In genomic region chr5:91381774-91382492, GRCh38 we compare ENCODE assay signal across 8 cellular contexts. TPM values are rescaled to one million over a fixed set of nuclear protein-coding genes. Genes with fewer than 3 reads are reported as not detected.
DNase-seq lines count a peak whose midpoint lies in the region; ATAC-seq, FAIRE-seq and TF ChIP-seq lines count a peak whose summit lies in the region.

No MANE protein-coding gene starts in this region.

- TF ChIP-seq CTCF in D721Med (IDR thresholded peaks at IDR 0.05; ENCODE audit: insufficient read depth, missing control alignments) = no peak
- no peak for TF ChIP-seq CTCF in body of pancreas (IDR thresholded peaks at IDR 0.05)
- no peak for TF ChIP-seq CTCF in sigmoid colon (IDR thresholded peaks at IDR 0.05)

- WGBS in body of pancreas, 2 donors = 0% methylated on average over 11 of the region's 11 CpGs
- 0 to 1% methylated on average over 11 of the region's 11 CpGs for whole genome bisulfite sequencing in sigmoid colon, 2 donors

- TF ChIP-seq EP300 in sigmoid colon (IDR thresholded peaks at IDR 0.05) = peak in 2 of 4 donors; percentile 46 to 52

- ATAC-seq in body of pancreas (peak; percentile 38), HG02884 (IDR thresholded peaks at IDR 0.05; ENCODE audit: unreplicated experiment) (no peak)

- H3K4me3 ChIP-seq in HAP-1 (peak overlapping the region; percentile 63), body of pancreas (peak overlapping the region; percentile 42 to 62), iPS-11a (ENCODE audit: low read depth, low read length) (peak overlapping the region; percentile 80), sigmoid colon (peak overlapping the region; percentile 73 to 82 (median 82))

- H3K4me1 ChIP-seq in HAP-1 (peaks cover 10% of the 10 kb centered on the region), body of pancreas (peaks cover 30% of the 10 kb centered on the region), sigmoid colon (peaks cover 0 to 36% (median 30%) of the 10 kb centered on the region in 4 donors)

- TF ChIP-seq POLR2A in body of pancreas (IDR thresholded peaks at IDR 0.05) (no peak), sigmoid colon (IDR thresholded peaks at IDR 0.05) (no peak)

- DNase-seq in D721Med (ENCODE audit: insufficient read length, low spot score) (no peak), HAP-1 (ENCODE audit: low spot score in 2 of 2) (peak; percentile 90 to 93), NCI-H187 (lab: John Stamatoyannopoulos, UW) (peak; percentile 42 to 43), T-helper 9 cell (peak; percentile 69), body of pancreas (peak; percentile 82 to 91 (median 84)), sigmoid colon (peak; percentile 87)

- H3K36me3 ChIP-seq in HAP-1 (replicated peaks) = peaks cover 30% of the 10 kb centered on the region
- H3K36me3 ChIP-seq in body of pancreas (replicated peaks in 1 of 2; ENCODE audit: insufficient read depth in 1 of 2, low read depth in 2 of 2) = no peaks in the 10 kb centered on the region
- H3K36me3 ChIP-seq in sigmoid colon = peaks cover 0 to 13% (median 3%) of the 10 kb centered on the region in 4 donors

- H3K27me3 ChIP-seq in HAP-1 (ENCODE audit: low read depth) = no peaks in the 10 kb centered on the region
- no peaks in the 10 kb centered on the region for H3K27me3 ChIP-seq in body of pancreas
- no peaks in the 10 kb centered on the region for H3K27me3 ChIP-seq in sigmoid colon

- peak; percentile 75 for FAIRE-seq in D721Med (lab: Jason Lieb, UNC)

- no peaks in the 10 kb centered on the region for H3K9me3 ChIP-seq in HAP-1
- H3K9me3 ChIP-seq in body of pancreas = no peaks in the 10 kb centered on the region
- H3K9me3 ChIP-seq in sigmoid colon = no peaks in the 10 kb centered on the region

- in situ Hi-C loops in HAP-1 (cut with MboI; ENCODE audit: low sequenced_read_pairs) = loop anchor here (10.0 kb wide), 2 partner anchors 277 to 517 kb away; no protein-coding TSS in a partner anchor

- H3K27ac ChIP-seq in body of pancreas = peak overlapping the region; percentile 95 to 100 (median 98)
- H3K27ac ChIP-seq in sigmoid colon = peak overlapping the region; percentile 96 to 100 (median 98)

- intact Hi-C loops in body of pancreas (cut with DNase I) (no loop called here), sigmoid colon (cut with DNase I) (loop anchor here (5.0 kb wide), 3 partner anchors 55 to 345 kb away; no protein-coding TSS in a partner anchor)

RNA-seq across cellular contexts. Expression of gene ARRDC3, which starts 1.2 kb away (rescaled TPM):
- total RNA-seq in body of pancreas (10 to 100 TPM in 1 of 2 donors, 1 to 10 TPM in 1; 8.6 to 29.3 TPM), sigmoid colon (10 to 100 TPM; 35.2 to 66.7 (median 48.7) TPM)
- polyA plus RNA-seq in sigmoid colon = 10 to 100 TPM in 2 of 3 donors, 1 to 10 TPM in 1; 9.7 to 25.1 (median 16.8) TPM
